Comparison of ENCODE assay signal across 16 cellular contexts in genomic region chr6:42250509-42250908, GRCh38. TPM values are rescaled to one million over a fixed set of nuclear protein-coding genes. Genes with fewer than 3 reads are reported as not detected.
DNase-seq lines count a peak whose midpoint lies in the region; ATAC-seq lines count a peak whose summit lies in the region.
"Had no signal": no experiment of that assay in that cellular context is flagged by ENCODE, and none has a peak within 500 bp of the region (broad histone marks: within the 10 kb centered on the region; RNA-seq: fewer than 3 reads in every experiment).

No MANE protein-coding gene starts in this region.

- no peaks in the 10 kb centered on the region for H3K79me1 ChIP-seq in neuronal stem cell (ENCODE audit: low read depth, low read length)

- ATAC-seq in activated T-cell treated with anti-CD3 and anti-CD28 coated beads, Interleukin-2, amount 50 U/mL, for 72 hours (replicated peaks in 1 of 2) = no peak
- ATAC-seq in GM21723 (IDR thresholded peaks at IDR 0.05; ENCODE audit: unreplicated experiment) (no peak), GM18867 (IDR thresholded peaks at IDR 0.05; ENCODE audit: unreplicated experiment) (no peak)

- no peak overlapping the region for H4K91ac ChIP-seq in neuronal stem cell (ENCODE audit: low read depth, low read length, poor library complexity)

- H3K4me2 ChIP-seq in neuronal stem cell (ENCODE audit: insufficient read depth, low read length, poor library complexity, severe bottlenecking) = no peak overlapping the region
- H3K4me2 ChIP-seq: KMS-11 had no signal

- H2BK15ac ChIP-seq in neuronal stem cell (ENCODE audit: low read length) = no peak overlapping the region

- H3K4ac ChIP-seq in neuronal stem cell (ENCODE audit: low read length) = no peak overlapping the region

- no peak overlapping the region for H2BK5ac ChIP-seq in neuronal stem cell (ENCODE audit: low read length)

- H4K8ac ChIP-seq in neuronal stem cell (ENCODE audit: low read depth, low read length) = no peak overlapping the region

- peaks cover 5% of the 10 kb centered on the region for H3K4me1 Mint-ChIP-seq in activated T-cell treated with anti-CD3 and anti-CD28 coated beads, Interleukin-2, amount 50 U/mL, for 72 hours (ENCODE audit: low read depth)

- H2AFZ ChIP-seq in neuronal stem cell (ENCODE audit: low read length) = no peak overlapping the region

- H3K14ac ChIP-seq in neuronal stem cell (ENCODE audit: low read length) = no peak overlapping the region

- H3K9me3 Mint-ChIP-seq in activated T-cell treated with anti-CD3 and anti-CD28 coated beads, Interleukin-2, amount 50 U/mL, for 72 hours = no peaks in the 10 kb centered on the region

- no peaks in the 10 kb centered on the region for H3K9me3 ChIP-seq in ectodermal cell (ENCODE audit: control insufficient read depth, low read length)
- no peaks in the 10 kb centered on the region for H3K9me3 ChIP-seq in neuronal stem cell (replicated peaks in 1 of 2; ENCODE audit: control insufficient read depth in 2 of 2, insufficient read depth in 1 of 2, low read depth in 1 of 2, low read length in 2 of 2)

- H3K4me3 ChIP-seq in ectodermal cell (ENCODE audit: insufficient read depth, low read depth, low read length) (no peak overlapping the region), neuronal stem cell (ENCODE audit: low read length in 2 of 2) (no peak overlapping the region)

- H3K36me3 ChIP-seq in ectodermal cell (ENCODE audit: control insufficient read depth, insufficient read depth, low read length) = peaks cover 19% of the 10 kb centered on the region
- H3K36me3 ChIP-seq in neuronal stem cell (replicated peaks in 1 of 2; ENCODE audit: control insufficient read depth in 2 of 2, insufficient read depth in 2 of 2, low read length in 2 of 2) = peaks cover 23 to 81% of the 10 kb centered on the region in 2 donors

- peaks cover 7 to 21% of the 10 kb centered on the region in 2 donors for H3K36me3 Mint-ChIP-seq in activated T-cell treated with anti-CD3 and anti-CD28 coated beads, Interleukin-2, amount 50 U/mL, for 72 hours (ENCODE audit: insufficient read depth in 2 of 2)

- no peak overlapping the region for H3K18ac ChIP-seq in neuronal stem cell (ENCODE audit: low read length)

- DNase-seq in activated T-cell treated with anti-CD3 and anti-CD28 coated beads, Interleukin-2, amount 50 U/mL, for 72 hours = no peak
- DNase-seq in activated T-cell treated with anti-CD3 and anti-CD28 coated beads for 4 hours (no peak), NCI-H446 treated with DMSO at 0.1 percent for 48 hours (lab: John Stamatoyannopoulos, UW) (peak; percentile 54), neuronal stem cell (ENCODE audit: low spot score) (peak; percentile 73)
- no peak for DNase-seq in activated CD8-positive, alpha-beta memory T cell treated with anti-CD3 and anti-CD28 coated beads, Interleukin-2, amount 50 U/mL, for 4 hours
- DNase-seq: GF-D8, GOT3, NCI-H1092, NCI-H2029, NCI-H2227 treated with DMSO at 0.1 percent for 48 hours, NCI-H774, SIG-M5 had no signal

- no peak overlapping the region for H3K9ac ChIP-seq in neuronal stem cell (ENCODE audit: low read depth, low read length, poor library complexity)
- H3K9ac ChIP-seq: KMS-11 had no signal

- H2AK5ac ChIP-seq in neuronal stem cell (ENCODE audit: low read depth, low read length) = no peak overlapping the region

- WGBS in ectodermal cell, 2 experiments = 49 to 57% methylated on average over 5 of the region's 5 CpGs
- no CpG with 5 or more reads among the region's 5 CpGs for WGBS in neuronal stem cell (ENCODE audit: extremely low coverage in 2 of 2, insufficient read length in 2 of 2, insufficient replicate concordance in 1 of 2), 2 donors

- H3K27ac Mint-ChIP-seq in activated T-cell treated with anti-CD3 and anti-CD28 coated beads, Interleukin-2, amount 50 U/mL, for 72 hours = peak overlapping the region; percentile 40

- H2BK120ac ChIP-seq in neuronal stem cell (ENCODE audit: low read depth, low read length) = no peak overlapping the region

- H3K27ac ChIP-seq in ectodermal cell (ENCODE audit: insufficient read depth, low read depth, low read length, poor library complexity, severe bottlenecking) (peak overlapping the region; percentile 61), neuronal stem cell (replicated peaks; ENCODE audit: low read length) (peak overlapping the region; percentile 70)
- H3K27ac ChIP-seq: KMS-11 had no signal

- no peak overlapping the region for H2BK12ac ChIP-seq in neuronal stem cell (ENCODE audit: low read length)

- H3K27me3 Mint-ChIP-seq in activated T-cell treated with anti-CD3 and anti-CD28 coated beads, Interleukin-2, amount 50 U/mL, for 72 hours (ENCODE audit: low read depth) = no peaks in the 10 kb centered on the region

- no peak overlapping the region for H3K23ac ChIP-seq in neuronal stem cell (ENCODE audit: low read depth, low read length, poor library complexity)

- H3K27me3 ChIP-seq in ectodermal cell (ENCODE audit: control insufficient read depth, insufficient read depth, low read length, poor library complexity, severe bottlenecking) (no peaks in the 10 kb centered on the region), neuronal stem cell (ENCODE audit: control insufficient read depth in 3 of 3, insufficient read depth in 3 of 3, low read depth in 1 of 3, low read length in 3 of 3) (no peaks in the 10 kb centered on the region)

- H3K4me3 Mint-ChIP-seq in activated T-cell treated with anti-CD3 and anti-CD28 coated beads, Interleukin-2, amount 50 U/mL, for 72 hours = no peak overlapping the region

- H3K4me1 ChIP-seq in ectodermal cell (ENCODE audit: control insufficient read depth, insufficient read depth, low read length) = peaks cover 3% of the 10 kb centered on the region
- H3K4me1 ChIP-seq in neuronal stem cell (ENCODE audit: control insufficient read depth in 2 of 2, insufficient read depth in 1 of 2, low read depth in 1 of 2, low read length in 2 of 2) = peaks cover 2 to 21% of the 10 kb centered on the region in 2 donors

RNA-seq across cellular contexts. Expression of gene MRPS10, which starts 32.8 kb away (rescaled TPM):
- total RNA-seq in activated T-cell treated with anti-CD3 and anti-CD28 coated beads, Interleukin-2, amount 50 U/mL, for 72 hours = 10 to 100 TPM; 39.0 to 39.8 TPM
- polyA plus RNA-seq in ectodermal cell (2013, experiment 1 of 4) = 33.9 TPM
- polyA plus RNA-seq in ectodermal cell (2013, experiment 2 of 4) = 37.6 TPM
- polyA plus RNA-seq in ectodermal cell (2013, experiment 3 of 4) = 29.9 TPM
- 28.0 TPM for polyA plus RNA-seq in ectodermal cell (2013, experiment 4 of 4)
- 29.3 TPM for polyA plus RNA-seq in neuronal stem cell (2013, experiment 1 of 2)
- polyA plus RNA-seq in neuronal stem cell (2013, experiment 2 of 2) = 29.5 TPM

RNA-seq across cellular contexts. Expression of gene GUCA1B, which starts 55.8 kb away (rescaled TPM):
- total RNA-seq in activated T-cell treated with anti-CD3 and anti-CD28 coated beads, Interleukin-2, amount 50 U/mL, for 72 hours = 1 to 10 TPM; 4.8 to 6.5 TPM
- 0.63 TPM for polyA plus RNA-seq in ectodermal cell (2013, experiment 1 of 4)
- 0.94 TPM for polyA plus RNA-seq in ectodermal cell (2013, experiment 2 of 4)
- 0.91 TPM for polyA plus RNA-seq in ectodermal cell (2013, experiment 3 of 4)
- 0.89 TPM for polyA plus RNA-seq in ectodermal cell (2013, experiment 4 of 4)
- polyA plus RNA-seq in neuronal stem cell (2013, experiment 1 of 2) = 1.2 TPM
- 1.3 TPM for polyA plus RNA-seq in neuronal stem cell (2013, experiment 2 of 2)

Comparison
In these comparisons a context has a peak if more than half of its experiments do, and no peak if none do; other contexts are left out.
1. DNase-seq: peak in NCI-H446 treated with DMSO at 0.1 percent for 48 hours (single experiment) and neuronal stem cell (single experiment); none in activated T-cell treated with anti-CD3 and anti-CD28 coated beads, Interleukin-2, amount 50 U/mL, for 72 hours (0 of 2), activated T-cell treated with anti-CD3 and anti-CD28 coated beads for 4 hours (single experiment) and activated CD8-positive, alpha-beta memory T cell treated with anti-CD3 and anti-CD28 coated beads, Interleukin-2, amount 50 U/mL, for 4 hours (single experiment).